7 cellular contexts compared by ENCODE assay signal in the genomic region with DNA sequence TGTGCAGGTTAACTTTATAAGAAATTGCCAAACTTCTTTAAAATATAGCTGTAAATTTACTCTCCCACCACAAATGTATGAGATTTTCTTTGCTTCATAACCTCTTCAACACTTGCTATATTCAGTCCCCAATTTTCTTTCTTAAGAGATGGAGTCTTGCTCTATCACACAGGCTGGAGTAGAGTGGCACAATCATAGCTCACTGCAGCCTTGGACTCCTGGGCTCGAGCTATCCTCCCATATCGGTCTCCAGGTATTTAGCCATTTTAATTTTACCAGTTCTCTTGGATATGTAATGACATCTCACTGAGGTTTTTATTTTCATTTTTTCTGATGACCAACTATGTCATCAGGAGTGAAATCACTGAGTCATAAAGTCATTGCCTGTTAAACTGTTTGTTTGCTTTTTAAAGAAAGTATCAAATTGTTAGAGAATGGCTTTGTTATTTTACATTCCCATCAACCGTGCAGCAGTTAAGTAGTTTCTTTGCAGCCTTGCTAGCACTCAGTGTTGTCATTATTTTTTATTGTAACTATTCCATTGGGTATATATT. TPM values are rescaled to one million over a fixed set of nuclear protein-coding genes. Genes with fewer than 3 reads are reported as not detected.
DNase-seq lines count a peak whose midpoint lies in the region; ATAC-seq and TF ChIP-seq lines count a peak whose summit lies in the region.
"Not testable (repeated sequence)": the region's sequence is repeated elsewhere in the genome, so short reads cannot be mapped to it uniquely, and the experiment has no call there.

No MANE protein-coding gene starts in this region.

- ATAC-seq in WTC11: not testable (repeated sequence)

- H3K4me3 Mint-ChIP-seq in WTC11 (peak overlapping the region; percentile 85), endothelial cell (ENCODE audit: unreplicated experiment) (peak overlapping the region; percentile 13), progenitor cell of endocrine pancreas (ENCODE audit: low read depth) (peak overlapping the region; percentile 58)
- peak overlapping the region; percentile 4 for H3K4me3 Mint-ChIP-seq in activated naive CD8-positive, alpha-beta T cell treated with anti-CD3 and anti-CD28 coated beads for 36 hours

- DNase-seq in EH (ENCODE audit: low read depth) (peak; percentile 43), NB4 (ENCODE audit: low read depth) (peak; percentile 11), iris pigment epithelial cell (ENCODE audit: low read depth) (peak; percentile 7)
- not testable (repeated sequence) for DNase-seq in WTC11 (ENCODE audit: low spot score); activated naive CD8-positive, alpha-beta T cell treated with anti-CD3 and anti-CD28 coated beads for 36 hours; endothelial cell (ENCODE audit: low spot score); progenitor cell of endocrine pancreas (ENCODE audit: low spot score, unreplicated experiment)

- TF ChIP-seq CTCF in NB4 (IDR thresholded peaks at IDR 0.05; ENCODE audit: low read depth, low read length); WTC11 (IDR thresholded peaks at IDR 0.05); endothelial cell (IDR thresholded peaks at IDR 0.05; ENCODE audit: unreplicated experiment); progenitor cell of endocrine pancreas (IDR thresholded peaks at IDR 0.05; ENCODE audit: unreplicated experiment): not testable (repeated sequence)

- H3K4me3 ChIP-seq in NB4 (ENCODE audit: low read depth, low read length): peak overlapping the region; percentile 47

- POLR2A ChIA-PET in WTC11 (lab: Charles Lee): not testable (repeated sequence)

- not testable (repeated sequence) for TF ChIP-seq POLR2A in NB4 (IDR thresholded peaks at IDR 0.05; ENCODE audit: extremely low read depth, insufficient read length)

- not testable (repeated sequence) for H3K36me3 Mint-ChIP-seq in WTC11; activated naive CD8-positive, alpha-beta T cell treated with anti-CD3 and anti-CD28 coated beads for 36 hours; endothelial cell (ENCODE audit: low read depth, unreplicated experiment); progenitor cell of endocrine pancreas (ENCODE audit: insufficient read depth)

- H3K9me3 Mint-ChIP-seq in WTC11; activated naive CD8-positive, alpha-beta T cell treated with anti-CD3 and anti-CD28 coated beads for 36 hours; endothelial cell (ENCODE audit: unreplicated experiment); progenitor cell of endocrine pancreas (ENCODE audit: low read depth): not testable (repeated sequence)

- H3K4me1 Mint-ChIP-seq in WTC11: not testable (repeated sequence)
- peaks cover 15% of the 10 kb centered on the region for H3K4me1 Mint-ChIP-seq in activated naive CD8-positive, alpha-beta T cell treated with anti-CD3 and anti-CD28 coated beads for 36 hours
- H3K4me1 Mint-ChIP-seq in endothelial cell (ENCODE audit: unreplicated experiment) (peaks cover 20% of the 10 kb centered on the region), progenitor cell of endocrine pancreas (ENCODE audit: low read depth) (peaks cover 13% of the 10 kb centered on the region)

- not testable (repeated sequence) for H3K27ac Mint-ChIP-seq in WTC11; activated naive CD8-positive, alpha-beta T cell treated with anti-CD3 and anti-CD28 coated beads for 36 hours; endothelial cell (ENCODE audit: unreplicated experiment); progenitor cell of endocrine pancreas

- H3K27me3 Mint-ChIP-seq in WTC11 (ENCODE audit: low read depth); activated naive CD8-positive, alpha-beta T cell treated with anti-CD3 and anti-CD28 coated beads for 36 hours; endothelial cell (ENCODE audit: unreplicated experiment); progenitor cell of endocrine pancreas: not testable (repeated sequence)

- CTCF ChIA-PET in WTC11 (lab: Charles Lee): not testable (repeated sequence)

RNA-seq across cellular contexts. Expression of a gene that starts 17.2 kb away (rescaled TPM):
- total RNA-seq in WTC11 (2021) (1.0 to 1.6 TPM (median 1.2 TPM) in 3 replicates), endothelial cell (ENCODE audit: unreplicated experiment) (16.1 TPM), progenitor cell of endocrine pancreas (9.8 and 10.7 TPM in 2 replicates)
- 1 to 10 TPM; 1.3 to 1.9 TPM for total RNA-seq in activated naive CD8-positive, alpha-beta T cell treated with anti-CD3 and anti-CD28 coated beads for 36 hours

Comparison
In these comparisons a context has a peak if more than half of its experiments do, and no peak if none do; other contexts are left out.
1. H3K4me3 Mint-ChIP-seq: peak in every context shown above with its lines; median percentile 85 in WTC11; 58 in progenitor cell of endocrine pancreas; 13 in endothelial cell; 4 in activated naive CD8-positive, alpha-beta T cell treated with anti-CD3 and anti-CD28 coated beads for 36 hours.